Comparison of ENCODE assay signal across 29 cellular contexts in the genomic region with DNA sequence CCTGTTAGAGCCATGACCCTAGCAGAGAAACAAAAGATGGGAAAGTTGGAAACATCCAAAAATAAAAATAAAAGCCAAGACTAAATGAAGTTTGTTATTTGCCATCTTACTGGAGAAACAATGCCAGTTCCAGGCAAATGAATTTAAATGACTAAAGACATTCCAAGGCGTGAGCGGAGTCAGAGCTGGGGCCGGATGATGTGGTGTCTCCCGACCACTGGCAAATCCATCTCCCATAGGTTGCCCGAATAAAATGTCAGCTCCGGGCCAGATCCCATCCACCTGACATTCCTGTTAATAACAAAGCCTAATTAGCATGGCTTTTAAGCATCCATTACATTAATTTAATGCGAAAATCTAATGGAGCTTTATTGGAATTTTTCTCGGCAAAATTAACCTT.
"Had no signal": no experiment of that assay in that cellular context is flagged by ENCODE, and none has a peak within 500 bp of the region (broad histone marks: within the 10 kb centered on the region; RNA-seq: fewer than 3 reads in every experiment).

No MANE protein-coding gene starts in this region.

- H3K4me1 Mint-ChIP-seq: immature natural killer cell, nephron had no signal

- H3K4me3 ChIP-seq: hepatocyte, left lung, lower lobe of right lung, ovary, right atrium auricular region, right lobe of liver, smooth muscle cell, tibial nerve, uterus had no signal

- H3K9me3 Mint-ChIP-seq: naive thymus-derived CD8-positive, alpha-beta T cell; nephron; neural crest cell; stimulated activated memory B cell treated with anti-CD40 and anti-IgM and Interleukin-4, amounts not matched to agents 10 μg/mL and 1 μg/mL and 100 μg/mL, for 72 hours; stimulated activated naive CD8-positive, alpha-beta T cell treated with anti-CD3 and anti-CD28 coated beads, Interleukin-15, amount 100 ng/mL, for 72 hours; type B pancreatic cell had no signal

- H3K36me3 Mint-ChIP-seq: immature natural killer cell; naive thymus-derived CD8-positive, alpha-beta T cell; stimulated activated memory B cell treated with anti-CD40 and anti-IgM and Interleukin-4, amounts not matched to agents 10 μg/mL and 1 μg/mL and 100 μg/mL, for 72 hours; type B pancreatic cell had no signal

- H3K27ac Mint-ChIP-seq: immature natural killer cell; nephron; progenitor cell of endocrine pancreas; stimulated activated memory B cell treated with anti-CD40 and anti-IgM and Interleukin-4, amounts not matched to agents 10 μg/mL and 1 μg/mL and 100 μg/mL, for 72 hours; stimulated activated naive CD8-positive, alpha-beta T cell treated with anti-CD3 and anti-CD28 coated beads, Interleukin-15, amount 100 ng/mL, for 72 hours; type B pancreatic cell had no signal

- H3K4me2 ChIP-seq: hepatocyte, smooth muscle cell had no signal

- H3K27ac ChIP-seq: hepatocyte, left lung, lower lobe of right lung, neutrophil, ovary, right atrium auricular region, right lobe of liver, tibial nerve, uterus had no signal

- H3K79me2 ChIP-seq: hepatocyte had no signal

- H2AFZ ChIP-seq: hepatocyte had no signal

- DNase-seq: immature natural killer cell; kidney; left colon; left lung; lower lobe of right lung; mammary epithelial cell; mesenchymal stem cell; naive thymus-derived CD8-positive, alpha-beta T cell; occipital lobe; ovary; right lobe of liver; stimulated activated CD4-positive, alpha-beta T cell treated with anti-CD3 and anti-CD28 coated beads, Interleukin-1b, Interleukin-23, amount 100 ng/mL, for 48 hours; stimulated activated CD4-positive, alpha-beta T cell treated with anti-CD3 and anti-CD28 coated beads, Interleukin-2, amount 100 ng/mL, for 48 hours; stimulated activated CD4-positive, alpha-beta T cell treated with anti-CD3 and anti-CD28 coated beads, Interleukin-4, amount 100 ng/mL, for 4 hours; stimulated activated CD8-positive, alpha-beta memory T cell treated with anti-CD3 and anti-CD28 coated beads, Interleukin-4, amount 100 ng/mL, for 48 hours; stimulated activated naive CD4-positive, alpha-beta T cell treated with Interleukin-2 at 50 U/mL for 16 hours; stimulated activated naive CD8-positive, alpha-beta T cell treated with anti-CD3 and anti-CD28 coated beads, Interleukin-15, amount 100 ng/mL, for 72 hours; substantia nigra; uterus had no signal

- H3K9me3 ChIP-seq: left lung, lower lobe of right lung, neutrophil, ovary, right atrium auricular region, right lobe of liver, uterus had no signal

- H3K36me3 ChIP-seq: left lung, lower lobe of right lung, neutrophil, ovary, right atrium auricular region, right lobe of liver, tibial nerve, uterus had no signal

- H3K27me3 Mint-ChIP-seq: stimulated activated naive CD8-positive, alpha-beta T cell treated with anti-CD3 and anti-CD28 coated beads, Interleukin-15, amount 100 ng/mL, for 72 hours had no signal

- H3K4me1 ChIP-seq: left lung, lower lobe of right lung, right atrium auricular region, right lobe of liver, tibial nerve, uterus had no signal

- ATAC-seq: left colon; left lung; lower lobe of right lung; naive thymus-derived CD8-positive, alpha-beta T cell; right lobe of liver; stimulated activated memory B cell treated with anti-CD40 and anti-IgM and Interleukin-4, amounts not matched to agents 10 μg/mL and 1 μg/mL and 100 μg/mL, for 72 hours; stimulated activated naive CD8-positive, alpha-beta T cell treated with anti-CD3 and anti-CD28 coated beads, Interleukin-15, amount 100 ng/mL, for 72 hours had no signal

- H3K27me3 ChIP-seq: left lung, ovary, right atrium auricular region, right lobe of liver, tibial nerve, uterus had no signal

- H3K4me3 Mint-ChIP-seq: immature natural killer cell; naive thymus-derived CD8-positive, alpha-beta T cell; nephron; neural crest cell; stimulated activated memory B cell treated with anti-CD40 and anti-IgM and Interleukin-4, amounts not matched to agents 10 μg/mL and 1 μg/mL and 100 μg/mL, for 72 hours; stimulated activated naive CD8-positive, alpha-beta T cell treated with anti-CD3 and anti-CD28 coated beads, Interleukin-15, amount 100 ng/mL, for 72 hours; type B pancreatic cell had no signal
